8 cellular contexts compared by ENCODE assay signal in genomic region chr5:612498-613424, GRCh38. TPM values are rescaled to one million over a fixed set of nuclear protein-coding genes. Genes with fewer than 3 reads are reported as not detected.
DNase-seq lines count a peak whose midpoint lies in the region; ATAC-seq, FAIRE-seq and TF ChIP-seq lines count a peak whose summit lies in the region.

No MANE protein-coding gene starts in this region.

- H3K27ac Mint-ChIP-seq in activated CD4-positive, alpha-beta T cell treated with anti-CD3 and anti-CD28 coated beads for 36 hours: peak overlapping the region; percentile 79
- H3K27ac Mint-ChIP-seq in brain: peak overlapping the region; percentile 52 to 82 (median 57)
- peak overlapping the region; percentile 82 to 86 for H3K27ac Mint-ChIP-seq in stimulated activated naive CD8-positive, alpha-beta T cell treated with anti-CD3 and anti-CD28 coated beads, Interleukin-15, amount 100 ng/mL, for 72 hours

- DNase-seq in activated CD4-positive, alpha-beta T cell treated with anti-CD3 and anti-CD28 coated beads for 36 hours: no peak
- DNase-seq in activated CD4-positive, alpha-beta T cell treated with anti-CD3 and anti-CD28 coated beads for 4 hours: no peak
- DNase-seq in NCI-H2227 (lab: John Stamatoyannopoulos, UW; ENCODE audit: unreplicated experiment) (peak; percentile 70), keratinocyte (ENCODE audit: low read depth, low spot score) (no peak), NCI-H1436 treated with DMSO at 0.1 percent for 48 hours (lab: John Stamatoyannopoulos, UW) (no peak)
- peak in 1 of 2 donors; percentile 39 for DNase-seq in stimulated activated naive CD8-positive, alpha-beta T cell treated with anti-CD3 and anti-CD28 coated beads, Interleukin-15, amount 100 ng/mL, for 72 hours

- H3K4me1 ChIP-seq in keratinocyte (ENCODE audit: control insufficient read depth, extremely low read depth, insufficient read depth, low read length): peaks cover 6% of the 10 kb centered on the region

- POLR2A ChIA-PET in activated CD4-positive, alpha-beta T cell treated with anti-CD3 and anti-CD28 coated beads for 36 hours (lab: Charles Lee): interaction anchor here (0.7 kb wide), 1 partner anchor 142 kb away, joined by 3 read pairs; no protein-coding TSS in a partner anchor

- FAIRE-seq in keratinocyte (lab: Jason Lieb, UNC): no peak

- peak overlapping the region; percentile 75 for H3K27ac ChIP-seq in keratinocyte (ENCODE audit: control insufficient read depth, insufficient read depth, low read length)

- dilution Hi-C loops in keratinocyte (cut with MboI; ENCODE audit: extremely low pct_ligation_motif_present, low sequenced_read_pairs): no loop called here

- H3K79me2 ChIP-seq in keratinocyte (ENCODE audit: control insufficient read depth, insufficient read depth, low read length): peaks cover 44% of the 10 kb centered on the region

- H3K9ac ChIP-seq in keratinocyte (ENCODE audit: control insufficient read depth, extremely low read depth, insufficient read depth, low read length): peak overlapping the region; percentile 81

- H3K27me3 Mint-ChIP-seq in activated CD4-positive, alpha-beta T cell treated with anti-CD3 and anti-CD28 coated beads for 36 hours: peaks cover 1% of the 10 kb centered on the region
- peaks cover 2% of the 10 kb centered on the region for H3K27me3 Mint-ChIP-seq in brain
- H3K27me3 Mint-ChIP-seq in stimulated activated naive CD8-positive, alpha-beta T cell treated with anti-CD3 and anti-CD28 coated beads, Interleukin-15, amount 100 ng/mL, for 72 hours: peaks cover 9% of the 10 kb centered on the region

- peaks cover 29% of the 10 kb centered on the region for H3K36me3 Mint-ChIP-seq in activated CD4-positive, alpha-beta T cell treated with anti-CD3 and anti-CD28 coated beads for 36 hours (ENCODE audit: low read depth)
- peaks cover 23% of the 10 kb centered on the region for H3K36me3 Mint-ChIP-seq in brain

- no peaks in the 10 kb centered on the region for H4K20me1 ChIP-seq in keratinocyte (ENCODE audit: control insufficient read depth, extremely low read depth, insufficient read depth, low read length)

- H3K36me3 ChIP-seq in keratinocyte (ENCODE audit: control insufficient read depth in 2 of 2, extremely low read depth in 1 of 2, insufficient read depth in 2 of 2, low read length in 2 of 2): no peaks in the 10 kb centered on the region

- peak overlapping the region; percentile 87 for H3K4me2 ChIP-seq in keratinocyte (ENCODE audit: control insufficient read depth, extremely low read depth, insufficient read depth, low read depth, low read length)

- CTCF ChIA-PET in activated CD4-positive, alpha-beta T cell treated with anti-CD3 and anti-CD28 coated beads for 36 hours (lab: Charles Lee): interaction anchor here (0.6 to 1.3 kb wide), 4 partner anchors 8 to 562 kb away, joined by 3 read pairs; no protein-coding TSS in a partner anchor

- peak overlapping the region; percentile 79 for H3K4me3 Mint-ChIP-seq in activated CD4-positive, alpha-beta T cell treated with anti-CD3 and anti-CD28 coated beads for 36 hours
- H3K4me3 Mint-ChIP-seq in brain: peak overlapping the region; percentile 87 to 96 (median 91)
- H3K4me3 Mint-ChIP-seq in stimulated activated naive CD8-positive, alpha-beta T cell treated with anti-CD3 and anti-CD28 coated beads, Interleukin-15, amount 100 ng/mL, for 72 hours: peak overlapping the region; percentile 88 to 89

- H3K9me3 ChIP-seq in keratinocyte (ENCODE audit: control insufficient read depth, low read depth, low read length): no peaks in the 10 kb centered on the region

- no peaks in the 10 kb centered on the region for H3K9me1 ChIP-seq in keratinocyte (ENCODE audit: control insufficient read depth, extremely low read depth, insufficient read depth, low read length)

- peak overlapping the region; percentile 80 for H2AFZ ChIP-seq in keratinocyte (ENCODE audit: control insufficient read depth, low read length)

- peaks cover 46% of the 10 kb centered on the region for H3K4me1 Mint-ChIP-seq in activated CD4-positive, alpha-beta T cell treated with anti-CD3 and anti-CD28 coated beads for 36 hours
- H3K4me1 Mint-ChIP-seq in brain: peaks cover 39% of the 10 kb centered on the region
- H3K4me1 Mint-ChIP-seq in stimulated activated naive CD8-positive, alpha-beta T cell treated with anti-CD3 and anti-CD28 coated beads, Interleukin-15, amount 100 ng/mL, for 72 hours: peaks cover 66% of the 10 kb centered on the region

- no peak for TF ChIP-seq CTCF in brain (conservative IDR thresholded peaks at IDR 0.05)
- TF ChIP-seq CTCF in keratinocyte (optimal IDR thresholded peaks at IDR 0.05 in 1 of 3, IDR thresholded peaks at IDR 0.05 in 1 of 3, conservative IDR thresholded peaks at IDR 0.05 in 1 of 3; ENCODE audit: extremely low read depth in 1 of 3, insufficient read depth in 2 of 3, low read length in 3 of 3): no peak

- peak overlapping the region; percentile 84 to 90 (median 89) for H3K4me3 ChIP-seq in keratinocyte (ENCODE audit: control insufficient read depth in 2 of 3, extremely low read depth in 1 of 3, insufficient read depth in 2 of 3, low read depth in 1 of 3, low read length in 3 of 3)

- peaks cover 8% of the 10 kb centered on the region for H3K9me3 Mint-ChIP-seq in activated CD4-positive, alpha-beta T cell treated with anti-CD3 and anti-CD28 coated beads for 36 hours (ENCODE audit: low read depth)
- peaks cover 0 to 8% (median 7%) of the 10 kb centered on the region in 5 experiments for H3K9me3 Mint-ChIP-seq in brain
- peaks cover 5 to 7% of the 10 kb centered on the region in 2 donors for H3K9me3 Mint-ChIP-seq in stimulated activated naive CD8-positive, alpha-beta T cell treated with anti-CD3 and anti-CD28 coated beads, Interleukin-15, amount 100 ng/mL, for 72 hours

- peak; percentile 32 for ATAC-seq in activated CD4-positive, alpha-beta T cell treated with anti-CD3 and anti-CD28 coated beads for 36 hours
- ATAC-seq in HG02588 (IDR thresholded peaks at IDR 0.05; ENCODE audit: unreplicated experiment): peak; percentile 27
- ATAC-seq in stimulated activated naive CD8-positive, alpha-beta T cell treated with anti-CD3 and anti-CD28 coated beads, Interleukin-15, amount 100 ng/mL, for 72 hours: peak; percentile 45

- intact Hi-C loops in activated CD4-positive, alpha-beta T cell treated with anti-CD3 and anti-CD28 coated beads for 36 hours (cut with DNase I, micrococcal nuclease): loop anchor here (1.0 to 10.0 kb wide), 13 partner anchors 80 to 732 kb away; partner anchors contain the start of genes AHRR (in 1 of the 2), BRD9 (in 1 of the 2), CCDC127 (in 1 of the 2) and CLPTM1L (in 1 of the 2)

- H3K27me3 ChIP-seq in keratinocyte (ENCODE audit: control insufficient read depth, extremely low read depth, insufficient read depth, low read length): no peaks in the 10 kb centered on the region

RNA-seq across cellular contexts. Expression of gene CEP72, which starts 0.6 kb away (rescaled TPM):
- total RNA-seq in activated CD4-positive, alpha-beta T cell treated with anti-CD3 and anti-CD28 coated beads for 36 hours: 10 to 100 TPM; 23.7 to 26.4 TPM
- polyA plus RNA-seq in brain (ENCODE audit: insufficient read depth, low read depth, low replicate concordance) (16.2 TPM), keratinocyte (4.0 to 4.5 TPM (median 4.3 TPM) in 3 replicates)
- 7.1 TPM for polyA plus RNA-seq in keratinocyte (2011; ENCODE audit: low read depth)
- 2.1 and 3.0 TPM in 2 replicates for polyA plus RNA-seq in keratinocyte (2011; cell fraction: cytosol; rRNA removed)
- polyA plus RNA-seq in keratinocyte (2011; cell fraction: nucleus; rRNA removed): 10.6 and 12.5 TPM in 2 replicates
- polyA plus RNA-seq in keratinocyte (2012; ENCODE audit: low replicate concordance): 3.3 and 4.3 TPM in 2 replicates
- polyA minus RNA-seq in keratinocyte: 5.4 to 15.5 TPM (median 7.6 TPM) in 3 replicates
- 4.0 TPM for polyA minus RNA-seq in keratinocyte (2011; cell fraction: cytosol; rRNA and poly(A)+ RNA removed)
- 6.0 and 6.4 TPM in 2 replicates for polyA minus RNA-seq in keratinocyte (2011; cell fraction: nucleus; rRNA and poly(A)+ RNA removed)
